Comparison of ENCODE assay signal across 7 cellular contexts in the genomic region with DNA sequence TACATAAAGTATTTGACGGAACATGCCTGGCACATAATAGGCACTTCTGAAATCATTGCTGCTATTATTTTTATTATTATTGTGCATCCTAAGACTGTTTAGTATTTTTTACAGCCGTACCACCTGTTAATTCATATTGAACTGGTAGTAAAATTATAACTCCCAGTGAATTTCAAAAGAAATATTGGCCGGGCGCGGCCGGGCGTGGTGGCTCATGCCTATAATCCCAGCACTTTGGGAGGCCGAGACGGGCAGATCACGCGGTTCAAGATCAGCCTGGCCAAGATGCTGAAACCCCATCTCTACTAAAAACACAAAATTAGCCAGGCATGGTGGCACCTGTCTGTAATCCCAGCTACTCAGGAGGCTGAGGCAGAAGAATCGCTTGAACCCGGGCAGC. TPM values are rescaled to one million over a fixed set of nuclear protein-coding genes. Genes with fewer than 3 reads are reported as not detected.
DNase-seq lines count a peak whose midpoint lies in the region; ATAC-seq and TF ChIP-seq lines count a peak whose summit lies in the region.
"Not testable (repeated sequence)": the region's sequence is repeated elsewhere in the genome, so short reads cannot be mapped to it uniquely, and the experiment has no call there.

No MANE protein-coding gene starts in this region.

- H3K9me3 ChIP-seq in OCI-LY7 (ENCODE audit: low read length), result not testable (repeated sequence)

- not testable (repeated sequence) for ATAC-seq in activated naive CD4-positive, alpha-beta T cell treated with anti-CD3 and anti-CD28 coated beads, Interleukin-2, amount 50 U/mL, for 72 hours; stimulated activated effector memory CD8-positive, alpha-beta T cell treated with anti-CD3 and anti-CD28 coated beads, Interleukin-12 subunit alpha, Interleukin-12 subunit beta, amount 100 ng/mL, for 72 hours

- not testable (repeated sequence) for DNase-seq in CD14-positive monocyte (ENCODE audit: low spot score); OCI-LY7 (ENCODE audit: low spot score); activated T-cell treated with anti-CD3 and anti-CD28 coated beads, Interleukin-2, amount 50 U/mL, for 24 hours; activated naive CD4-positive, alpha-beta T cell treated with anti-CD3 and anti-CD28 coated beads, Interleukin-2, amount 50 U/mL, for 72 hours (ENCODE audit: low spot score in 2 of 2); stimulated activated effector memory CD8-positive, alpha-beta T cell treated with anti-CD3 and anti-CD28 coated beads, Interleukin-12 subunit alpha, Interleukin-12 subunit beta, amount 100 ng/mL, for 72 hours (ENCODE audit: low spot score in 2 of 2)

- H3K27ac Mint-ChIP-seq in CD14-positive monocyte, result peak overlapping the region in 4 of 7 donors; percentile 25 to 40 (median 40)
- H3K27ac Mint-ChIP-seq in activated T-cell treated with anti-CD3 and anti-CD28 coated beads, Interleukin-2, amount 50 U/mL, for 24 hours, result peak overlapping the region; percentile 94
- peak overlapping the region; percentile 14 to 53 for H3K27ac Mint-ChIP-seq in activated naive CD4-positive, alpha-beta T cell treated with anti-CD3 and anti-CD28 coated beads, Interleukin-2, amount 50 U/mL, for 72 hours
- H3K27ac Mint-ChIP-seq in dendritic cell treated with granulocyte-macrophage colony-stimulating factor and Interleukin-4, amounts not matched to agents 40 ng/mL and 50 ng/mL, for 4 days, result peak overlapping the region; percentile 69
- H3K27ac Mint-ChIP-seq in stimulated activated effector memory CD8-positive, alpha-beta T cell treated with anti-CD3 and anti-CD28 coated beads, Interleukin-12 subunit alpha, Interleukin-12 subunit beta, amount 100 ng/mL, for 72 hours, result peak overlapping the region; percentile 82

- H4K20me1 ChIP-seq in OCI-LY7 (ENCODE audit: insufficient read depth, low read length), result peaks cover 18% of the 10 kb centered on the region

- intact Hi-C loops in CD14-positive monocyte (cut with micrococcal nuclease); OCI-LY7 (cut with micrococcal nuclease; ENCODE audit: unreplicated experiment); dendritic cell treated with granulocyte-macrophage colony-stimulating factor and Interleukin-4, amounts not matched to agents 40 ng/mL and 50 ng/mL, for 4 days (cut with micrococcal nuclease): not testable (repeated sequence)

- POLR2A ChIA-PET in OCI-LY7 (lab: Charles Lee), result not testable (repeated sequence)

- H3K9me3 Mint-ChIP-seq in CD14-positive monocyte; activated T-cell treated with anti-CD3 and anti-CD28 coated beads, Interleukin-2, amount 50 U/mL, for 24 hours; activated naive CD4-positive, alpha-beta T cell treated with anti-CD3 and anti-CD28 coated beads, Interleukin-2, amount 50 U/mL, for 72 hours; dendritic cell treated with granulocyte-macrophage colony-stimulating factor and Interleukin-4, amounts not matched to agents 40 ng/mL and 50 ng/mL, for 4 days; stimulated activated effector memory CD8-positive, alpha-beta T cell treated with anti-CD3 and anti-CD28 coated beads, Interleukin-12 subunit alpha, Interleukin-12 subunit beta, amount 100 ng/mL, for 72 hours: not testable (repeated sequence)

- H3K36me3 ChIP-seq in OCI-LY7 (ENCODE audit: insufficient read depth, low read length), result peaks cover 74% of the 10 kb centered on the region

- not testable (repeated sequence) for TF ChIP-seq CTCF in CD14-positive monocyte (IDR thresholded peaks at IDR 0.05); OCI-LY7 (conservative IDR thresholded peaks at IDR 0.05; ENCODE audit: low read length)

- H3K27me3 Mint-ChIP-seq in CD14-positive monocyte (ENCODE audit: low read depth in 3 of 3); activated T-cell treated with anti-CD3 and anti-CD28 coated beads, Interleukin-2, amount 50 U/mL, for 24 hours; dendritic cell treated with granulocyte-macrophage colony-stimulating factor and Interleukin-4, amounts not matched to agents 40 ng/mL and 50 ng/mL, for 4 days: not testable (repeated sequence)

- peaks cover 37 to 48% of the 10 kb centered on the region in 2 donors for H3K36me3 Mint-ChIP-seq in CD14-positive monocyte
- peaks cover 64% of the 10 kb centered on the region for H3K36me3 Mint-ChIP-seq in activated T-cell treated with anti-CD3 and anti-CD28 coated beads, Interleukin-2, amount 50 U/mL, for 24 hours (ENCODE audit: low read depth)
- H3K36me3 Mint-ChIP-seq in activated naive CD4-positive, alpha-beta T cell treated with anti-CD3 and anti-CD28 coated beads, Interleukin-2, amount 50 U/mL, for 72 hours, result peaks cover 6 to 37% of the 10 kb centered on the region in 2 donors
- H3K36me3 Mint-ChIP-seq in dendritic cell treated with granulocyte-macrophage colony-stimulating factor and Interleukin-4, amounts not matched to agents 40 ng/mL and 50 ng/mL, for 4 days (ENCODE audit: low read depth), result peaks cover 34% of the 10 kb centered on the region
- H3K36me3 Mint-ChIP-seq in stimulated activated effector memory CD8-positive, alpha-beta T cell treated with anti-CD3 and anti-CD28 coated beads, Interleukin-12 subunit alpha, Interleukin-12 subunit beta, amount 100 ng/mL, for 72 hours, result peaks cover 66% of the 10 kb centered on the region

- H3K27me3 ChIP-seq in layer of hippocampus (ENCODE audit: control insufficient read depth, insufficient read depth, low read length), result not testable (repeated sequence)

- peaks cover 96% of the 10 kb centered on the region for H3K79me2 ChIP-seq in OCI-LY7 (ENCODE audit: insufficient read depth, low read depth, low read length)

- peaks cover 65% of the 10 kb centered on the region for H3K4me1 ChIP-seq in OCI-LY7 (ENCODE audit: insufficient read depth, low read length, poor library complexity, severe bottlenecking)

- H2AFZ ChIP-seq in OCI-LY7 (ENCODE audit: low read length), result not testable (repeated sequence)

- H3K27ac ChIP-seq in OCI-LY7 (ENCODE audit: low read depth, low read length, poor library complexity, severe bottlenecking) (peak overlapping the region; percentile 4), layer of hippocampus (ENCODE audit: low read depth, low read length) (peak overlapping the region; percentile 27)

- H3K4me3 ChIP-seq in OCI-LY7 (ENCODE audit: low read depth, low read length, poor library complexity, severe bottlenecking), result not testable (repeated sequence)

- not testable (repeated sequence) for H3K4me3 Mint-ChIP-seq in CD14-positive monocyte; activated T-cell treated with anti-CD3 and anti-CD28 coated beads, Interleukin-2, amount 50 U/mL, for 24 hours; dendritic cell treated with granulocyte-macrophage colony-stimulating factor and Interleukin-4, amounts not matched to agents 40 ng/mL and 50 ng/mL, for 4 days; stimulated activated effector memory CD8-positive, alpha-beta T cell treated with anti-CD3 and anti-CD28 coated beads, Interleukin-12 subunit alpha, Interleukin-12 subunit beta, amount 100 ng/mL, for 72 hours

- not testable (repeated sequence) for H3K9me2 ChIP-seq in OCI-LY7 (ENCODE audit: insufficient read depth, low read length)

- H3K4me2 ChIP-seq in OCI-LY7 (ENCODE audit: low read length), result not testable (repeated sequence)

- not testable (repeated sequence) for BruUV-seq in OCI-LY7 (replicated peaks; lab: Mats Ljungman, UMichigan)

- CTCF ChIA-PET in OCI-LY7 (lab: Charles Lee; ENCODE audit: unreplicated experiment), result not testable (repeated sequence)

- H3K4me1 Mint-ChIP-seq in CD14-positive monocyte, result peaks cover 68% of the 10 kb centered on the region
- peaks cover 90% of the 10 kb centered on the region for H3K4me1 Mint-ChIP-seq in activated T-cell treated with anti-CD3 and anti-CD28 coated beads, Interleukin-2, amount 50 U/mL, for 24 hours (ENCODE audit: low read depth)
- H3K4me1 Mint-ChIP-seq in dendritic cell treated with granulocyte-macrophage colony-stimulating factor and Interleukin-4, amounts not matched to agents 40 ng/mL and 50 ng/mL, for 4 days (ENCODE audit: low read depth), result peaks cover 64% of the 10 kb centered on the region
- H3K4me1 Mint-ChIP-seq in stimulated activated effector memory CD8-positive, alpha-beta T cell treated with anti-CD3 and anti-CD28 coated beads, Interleukin-12 subunit alpha, Interleukin-12 subunit beta, amount 100 ng/mL, for 72 hours, result peaks cover 66% of the 10 kb centered on the region

RNA-seq across cellular contexts. Expression of gene ITPKB, which starts 18.5 kb away (rescaled TPM):
- polyA plus RNA-seq in CD14-positive monocyte, result 10 to 100 TPM in 1 of 2 donors, 1 to 10 TPM in 1; 7.3 to 10.2 TPM
- total RNA-seq in OCI-LY7 (2014; rRNA removed; shearing (Covaris generic)), result 17.8 and 20.5 TPM in 2 replicates
- total RNA-seq in OCI-LY7 (2022), result 33.3 and 33.4 TPM in 2 replicates
- 10 to 100 TPM; 37.5 to 51.3 TPM for total RNA-seq in activated naive CD4-positive, alpha-beta T cell treated with anti-CD3 and anti-CD28 coated beads, Interleukin-2, amount 50 U/mL, for 72 hours

Comparison
In these comparisons a context has a peak if more than half of its experiments do, and no peak if none do; other contexts are left out.
1. H3K27ac Mint-ChIP-seq: peak in every context shown above with its lines; median percentile 94 in activated T-cell treated with anti-CD3 and anti-CD28 coated beads, Interleukin-2, amount 50 U/mL, for 24 hours; 82 in stimulated activated effector memory CD8-positive, alpha-beta T cell treated with anti-CD3 and anti-CD28 coated beads, Interleukin-12 subunit alpha, Interleukin-12 subunit beta, amount 100 ng/mL, for 72 hours; 69 in dendritic cell treated with granulocyte-macrophage colony-stimulating factor and Interleukin-4, amounts not matched to agents 40 ng/mL and 50 ng/mL, for 4 days; 40 in CD14-positive monocyte; 34 in activated naive CD4-positive, alpha-beta T cell treated with anti-CD3 and anti-CD28 coated beads, Interleukin-2, amount 50 U/mL, for 72 hours.